ENCODE assay signal across 18 cellular contexts in genomic region chr2:203887680-203888079, GRCh38. TPM values are rescaled to one million over a fixed set of nuclear protein-coding genes. Genes with fewer than 3 reads are reported as not detected.
DNase-seq lines count a peak whose midpoint lies in the region; ATAC-seq and TF ChIP-seq lines count a peak whose summit lies in the region.
"Had no signal": no experiment of that assay in that cellular context is flagged by ENCODE, and none has a peak within 500 bp of the region (broad histone marks: within the 10 kb centered on the region; RNA-seq: fewer than 3 reads in every experiment).

No MANE protein-coding gene starts in this region.

- TF ChIP-seq CTCF in MM.1S (IDR thresholded peaks at IDR 0.05; ENCODE audit: low read length) (no peak), spleen (IDR thresholded peaks at IDR 0.05 in 8 of 11, conservative IDR thresholded peaks at IDR 0.05 in 3 of 11) (no peak)

- 0 out of 2 replicates have a peak overlapping the region, but pooled peaks have one; percentile 1 for H3K4me2 ChIP-seq in MM.1S (ENCODE audit: low read depth, low read length)
- H3K4me2 ChIP-seq: PC-9 had no signal

- H2AFZ ChIP-seq in MM.1S (ENCODE audit: low read length): no peak overlapping the region
- H2AFZ ChIP-seq: PC-9 had no signal

- intact Hi-C loops in activated T-helper 1 cell treated with anti-CD3 and anti-CD28 coated beads, Interleukin-12 subunit alpha, Interleukin-12 subunit beta, Interleukin-2, Interleukin-4 antibody, amounts not matched to agents 30 ng/mL and 10 ng/mL and 1 ng/mL, durations not matched to agents 14 hours and 24 hours and 36 hours (cut with micrococcal nuclease): loop anchor here (1.0 kb wide), 1 partner anchor 34 kb away; no protein-coding TSS in a partner anchor
- intact Hi-C loops in spleen (cut with DNase I; ENCODE audit: low total_unique reads): no loop called here

- no peaks in the 10 kb centered on the region for H3K36me3 ChIP-seq in CD4-positive, CD25-positive, alpha-beta regulatory T cell (ENCODE audit: control insufficient read depth, insufficient read depth, low read length)
- H3K36me3 ChIP-seq in MM.1S (replicated peaks; ENCODE audit: insufficient read depth, low read length) (no peaks in the 10 kb centered on the region), spleen (no peaks in the 10 kb centered on the region)
- H3K36me3 ChIP-seq: cardiac muscle cell, tibial artery had no signal

- H3K9me3 Mint-ChIP-seq in CD4-positive, CD25-positive, alpha-beta regulatory T cell: peaks cover 0 to 3% (median 0%) of the 10 kb centered on the region in 7 donors
- H3K9me3 Mint-ChIP-seq in activated T-helper 1 cell treated with anti-CD3 and anti-CD28 coated beads, Interleukin-12 subunit alpha, Interleukin-12 subunit beta, Interleukin-2, Interleukin-4 antibody, amounts not matched to agents 30 ng/mL and 10 ng/mL and 1 ng/mL, durations not matched to agents 14 hours and 24 hours and 36 hours: peaks cover 8% of the 10 kb centered on the region

- H3K36me3 Mint-ChIP-seq in CD4-positive, CD25-positive, alpha-beta regulatory T cell: no peaks in the 10 kb centered on the region
- peaks cover 5% of the 10 kb centered on the region for H3K36me3 Mint-ChIP-seq in activated T-helper 1 cell treated with anti-CD3 and anti-CD28 coated beads, Interleukin-12 subunit alpha, Interleukin-12 subunit beta, Interleukin-2, Interleukin-4 antibody, amounts not matched to agents 30 ng/mL and 10 ng/mL and 1 ng/mL, durations not matched to agents 14 hours and 24 hours and 36 hours (ENCODE audit: low read depth)

- no peak for ATAC-seq in CD4-positive, CD25-positive, alpha-beta regulatory T cell (ENCODE audit: low read depth in 2 of 2)

- H3K4me1 Mint-ChIP-seq in CD4-positive, CD25-positive, alpha-beta regulatory T cell: peaks cover 38 to 59% (median 57%) of the 10 kb centered on the region in 4 donors
- peaks cover 74% of the 10 kb centered on the region for H3K4me1 Mint-ChIP-seq in activated T-helper 1 cell treated with anti-CD3 and anti-CD28 coated beads, Interleukin-12 subunit alpha, Interleukin-12 subunit beta, Interleukin-2, Interleukin-4 antibody, amounts not matched to agents 30 ng/mL and 10 ng/mL and 1 ng/mL, durations not matched to agents 14 hours and 24 hours and 36 hours (ENCODE audit: low read depth)

- no peaks in the 10 kb centered on the region for H3K27me3 ChIP-seq in CD4-positive, CD25-positive, alpha-beta regulatory T cell (ENCODE audit: control insufficient read depth, insufficient read depth, low read length)
- no peaks in the 10 kb centered on the region for H3K27me3 ChIP-seq in MM.1S (replicated peaks; ENCODE audit: insufficient read depth, low read length)
- H3K27me3 ChIP-seq in spleen (replicated peaks in 1 of 7): no peaks in the 10 kb centered on the region
- H3K27me3 ChIP-seq: cardiac muscle cell, tibial artery had no signal

- no peak overlapping the region for H3K9ac ChIP-seq in MM.1S (ENCODE audit: low read length)

- H3K9me2 ChIP-seq in MM.1S (replicated peaks; ENCODE audit: insufficient read depth, low read length): no peaks in the 10 kb centered on the region

- peak overlapping the region; percentile 71 for H3K27ac ChIP-seq in CD4-positive, CD25-positive, alpha-beta regulatory T cell (ENCODE audit: insufficient read depth, low read length, poor library complexity, severe bottlenecking)
- H3K27ac ChIP-seq in MM.1S (ENCODE audit: low read length) (peak overlapping the region; percentile 86; the same call in 1 of the 2 replicates), spleen (no peak overlapping the region)
- H3K27ac ChIP-seq: cardiac muscle cell, PC-9, tibial artery had no signal

- no peak for DNase-seq in CD4-positive, CD25-positive, alpha-beta regulatory T cell
- DNase-seq in MM.1S (no peak), globus pallidus (ENCODE audit: low spot score) (peak; percentile 82), spleen (no peak), mucosa of gallbladder (ENCODE audit: low spot score) (no peak), T-helper 9 cell (no peak), GOT3 (lab: John Stamatoyannopoulos, UW) (no peak)
- DNase-seq in activated T-helper 1 cell treated with anti-CD3 and anti-CD28 coated beads, Interleukin-12 subunit alpha, Interleukin-12 subunit beta, Interleukin-2, Interleukin-4 antibody, amounts not matched to agents 30 ng/mL and 10 ng/mL and 1 ng/mL, durations not matched to agents 14 hours and 24 hours and 36 hours (ENCODE audit: low spot score): no peak
- DNase-seq: NCI-H1417 treated with DMSO at 0.1 percent for 48 hours; NCI-H510A treated with DMSO at 0.1 percent for 48 hours; PC-9; stimulated activated CD4-positive, alpha-beta T cell treated with anti-CD3 and anti-CD28 coated beads, Interleukin-4, amount 100 ng/mL, for 24 hours; tibial artery had no signal

- peak overlapping the region in 1 of 4 donors; percentile 43 for H3K4me3 Mint-ChIP-seq in CD4-positive, CD25-positive, alpha-beta regulatory T cell
- H3K4me3 Mint-ChIP-seq in activated T-helper 1 cell treated with anti-CD3 and anti-CD28 coated beads, Interleukin-12 subunit alpha, Interleukin-12 subunit beta, Interleukin-2, Interleukin-4 antibody, amounts not matched to agents 30 ng/mL and 10 ng/mL and 1 ng/mL, durations not matched to agents 14 hours and 24 hours and 36 hours: no peak overlapping the region
- H3K4me3 Mint-ChIP-seq: activated naive CD4-positive, alpha-beta T cell treated with anti-CD3 and anti-CD28 coated beads, Interleukin-2, amount 50 U/mL, for 24 hours; neural crest cell had no signal

- no peaks in the 10 kb centered on the region for H3K9me3 ChIP-seq in CD4-positive, CD25-positive, alpha-beta regulatory T cell (ENCODE audit: control insufficient read depth in 2 of 2, low read length in 2 of 2)
- H3K9me3 ChIP-seq in MM.1S (replicated peaks; ENCODE audit: insufficient read depth, low read length) (no peaks in the 10 kb centered on the region), spleen (no peaks in the 10 kb centered on the region)
- H3K9me3 ChIP-seq: tibial artery had no signal

- H3F3A ChIP-seq in MM.1S (ENCODE audit: insufficient read depth, low read length): peaks cover 22% of the 10 kb centered on the region

- TF ChIP-seq POLR2A in spleen (IDR thresholded peaks at IDR 0.05): no peak

- peaks cover 28% of the 10 kb centered on the region for H3K4me1 ChIP-seq in CD4-positive, CD25-positive, alpha-beta regulatory T cell (ENCODE audit: control insufficient read depth, insufficient read depth, low read length, poor library complexity, severe bottlenecking)
- peaks cover 51% of the 10 kb centered on the region for H3K4me1 ChIP-seq in MM.1S (ENCODE audit: low read length)
- H3K4me1 ChIP-seq in spleen: peaks cover 0 to 31% (median 3%) of the 10 kb centered on the region in 6 donors
- H3K4me1 ChIP-seq: tibial artery had no signal

- no peaks in the 10 kb centered on the region for H3K79me2 ChIP-seq in MM.1S (ENCODE audit: low read length)

- peak overlapping the region; percentile 4 to 71 (median 53) for H3K27ac Mint-ChIP-seq in CD4-positive, CD25-positive, alpha-beta regulatory T cell
- peak overlapping the region; percentile 27 for H3K27ac Mint-ChIP-seq in activated T-helper 1 cell treated with anti-CD3 and anti-CD28 coated beads, Interleukin-12 subunit alpha, Interleukin-12 subunit beta, Interleukin-2, Interleukin-4 antibody, amounts not matched to agents 30 ng/mL and 10 ng/mL and 1 ng/mL, durations not matched to agents 14 hours and 24 hours and 36 hours
- H3K27ac Mint-ChIP-seq: activated naive CD4-positive, alpha-beta T cell treated with anti-CD3 and anti-CD28 coated beads, Interleukin-2, amount 50 U/mL, for 24 hours had no signal

- H3K4me3 ChIP-seq in CD4-positive, CD25-positive, alpha-beta regulatory T cell (ENCODE audit: low read depth, low read length): peak overlapping the region; percentile 45
- H3K4me3 ChIP-seq in MM.1S (ENCODE audit: low read length): no peak overlapping the region
- H3K4me3 ChIP-seq in spleen: no peak overlapping the region
- H3K4me3 ChIP-seq: cardiac muscle cell, lung, PC-9, tibial artery had no signal

- H3K27me3 Mint-ChIP-seq in CD4-positive, CD25-positive, alpha-beta regulatory T cell: no peaks in the 10 kb centered on the region
- H3K27me3 Mint-ChIP-seq in activated T-helper 1 cell treated with anti-CD3 and anti-CD28 coated beads, Interleukin-12 subunit alpha, Interleukin-12 subunit beta, Interleukin-2, Interleukin-4 antibody, amounts not matched to agents 30 ng/mL and 10 ng/mL and 1 ng/mL, durations not matched to agents 14 hours and 24 hours and 36 hours (ENCODE audit: insufficient read depth): no peaks in the 10 kb centered on the region
- H3K27me3 Mint-ChIP-seq: activated naive CD4-positive, alpha-beta T cell treated with anti-CD3 and anti-CD28 coated beads, Interleukin-2, amount 50 U/mL, for 24 hours had no signal

- H4K20me1 ChIP-seq in MM.1S (ENCODE audit: insufficient read depth, low read length): no peaks in the 10 kb centered on the region

RNA-seq across cellular contexts. Expression of gene CTLA4, which starts 20.1 kb away (rescaled TPM):
- total RNA-seq in CD4-positive, CD25-positive, alpha-beta regulatory T cell: 459 TPM
- 10 to 100 TPM; 52.1 to 79.2 (median 55.7) TPM for polyA plus RNA-seq in CD4-positive, CD25-positive, alpha-beta regulatory T cell
- 118 and 124 TPM in 2 replicates for total RNA-seq in activated T-helper 1 cell treated with anti-CD3 and anti-CD28 coated beads, Interleukin-12 subunit alpha, Interleukin-12 subunit beta, Interleukin-2, Interleukin-4 antibody, amounts not matched to agents 30 ng/mL and 10 ng/mL and 1 ng/mL, durations not matched to agents 14 hours and 24 hours and 36 hours
- total RNA-seq in spleen (1 to 10 TPM; 2.1 to 9.9 (median 3.0) TPM), mucosa of gallbladder (1.6 TPM)
- polyA plus RNA-seq in spleen: 1 to 10 TPM; 1.4 to 3.8 (median 1.9) TPM
- total RNA-seq: cardiac muscle cell, PC-9 had no signal
- polyA plus RNA-seq: BJ, cardiac muscle cell had no signal

RNA-seq across cellular contexts. Expression of gene ICOS, which starts 48.9 kb away (rescaled TPM):
- 195 TPM for total RNA-seq in CD4-positive, CD25-positive, alpha-beta regulatory T cell
- polyA plus RNA-seq in CD4-positive, CD25-positive, alpha-beta regulatory T cell: 10 to 100 TPM; 33.0 to 45.2 (median 38.2) TPM
- 143 and 150 TPM in 2 replicates for total RNA-seq in activated T-helper 1 cell treated with anti-CD3 and anti-CD28 coated beads, Interleukin-12 subunit alpha, Interleukin-12 subunit beta, Interleukin-2, Interleukin-4 antibody, amounts not matched to agents 30 ng/mL and 10 ng/mL and 1 ng/mL, durations not matched to agents 14 hours and 24 hours and 36 hours
- total RNA-seq in spleen (1 to 10 TPM; 2.4 to 5.0 (median 3.7) TPM), mucosa of gallbladder (0.98 TPM)
- 1 to 10 TPM; 1.2 to 3.5 (median 1.6) TPM for polyA plus RNA-seq in spleen
- total RNA-seq: cardiac muscle cell, neural crest cell, PC-9 had no signal
- polyA plus RNA-seq: BJ, cardiac muscle cell had no signal

Comparison
In these comparisons a context has a peak if more than half of its experiments do, and no peak if none do; other contexts are left out.
1. H3K27ac ChIP-seq: peak in CD4-positive, CD25-positive, alpha-beta regulatory T cell (single experiment) and MM.1S (single experiment); none in spleen (0 of 8).
2. RNA of gene CTLA4, which starts 20.1 kb away (total RNA-seq): 459 TPM in CD4-positive, CD25-positive, alpha-beta regulatory T cell (single experiment) and 118 to 124 TPM in activated T-helper 1 cell treated with anti-CD3 and anti-CD28 coated beads, Interleukin-12 subunit alpha, Interleukin-12 subunit beta, Interleukin-2, Interleukin-4 antibody, amounts not matched to agents 30 ng/mL and 10 ng/mL and 1 ng/mL, durations not matched to agents 14 hours and 24 hours and 36 hours; 2.1 to 9.9 TPM in spleen and 1.6 TPM in mucosa of gallbladder (single experiment); every median in the first group is over 10 times any median in the second.
3. RNA of gene ICOS, which starts 48.9 kb away (total RNA-seq): 195 TPM in CD4-positive, CD25-positive, alpha-beta regulatory T cell (single experiment) and 143 to 150 TPM in activated T-helper 1 cell treated with anti-CD3 and anti-CD28 coated beads, Interleukin-12 subunit alpha, Interleukin-12 subunit beta, Interleukin-2, Interleukin-4 antibody, amounts not matched to agents 30 ng/mL and 10 ng/mL and 1 ng/mL, durations not matched to agents 14 hours and 24 hours and 36 hours; 2.4 to 5.0 TPM in spleen and 0.98 TPM in mucosa of gallbladder (single experiment); every median in the first group is over 10 times any median in the second.